In the genomic region with DNA sequence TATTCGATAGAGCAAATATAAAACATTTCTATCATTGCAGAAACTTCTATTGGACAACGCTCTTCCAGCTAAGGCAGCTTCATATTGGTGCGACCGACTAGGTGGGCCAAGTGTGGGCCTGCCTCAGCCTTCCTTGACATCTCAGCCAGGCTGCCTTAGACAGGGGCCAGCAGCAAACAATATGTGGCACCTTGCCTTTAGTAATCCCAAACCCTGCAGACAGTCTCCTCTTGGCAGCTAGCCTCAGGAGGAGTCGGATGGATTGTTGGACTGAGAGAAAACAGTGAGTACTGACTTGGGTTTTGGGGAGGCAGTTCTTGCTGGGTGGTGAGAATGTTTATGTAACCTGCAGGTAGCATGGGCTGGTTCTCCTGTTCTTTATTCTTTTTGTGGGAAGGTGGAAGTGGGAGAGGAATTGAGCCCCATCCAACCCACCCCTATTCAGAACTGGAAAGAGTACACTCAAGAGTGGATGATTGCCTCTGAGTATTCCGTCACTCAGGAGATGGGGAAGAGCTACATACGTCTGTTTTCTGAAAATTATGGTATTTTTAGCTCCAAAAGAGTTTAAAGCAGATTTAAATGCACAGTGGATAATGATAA, we compare ENCODE assay signal across 25 cellular contexts.
"Had no signal": no experiment of that assay in that cellular context is flagged by ENCODE, and none has a peak within 500 bp of the region (broad histone marks: within the 10 kb centered on the region; RNA-seq: fewer than 3 reads in every experiment).

No MANE protein-coding gene starts in this region.

- H3K27me3 ChIP-seq: brain microvascular endothelial cell, cardiac muscle cell, MG63 had no signal

- H3K9me3 ChIP-seq: MG63 had no signal

- H3K27ac ChIP-seq: brain microvascular endothelial cell, cardiac muscle cell had no signal

- ATAC-seq: activated CD8-positive, alpha-beta T cell treated with anti-CD3 and anti-CD28 coated beads for 36 hours; activated T-helper 17 cell treated with anti-CD3 and anti-CD28 coated beads, Interleukin-2, amount 50 U/mL, for 72 hours had no signal

- H3K36me3 ChIP-seq: brain microvascular endothelial cell, cardiac muscle cell, MG63 had no signal

- H3K4me3 ChIP-seq: cardiac muscle cell, MG63 had no signal

- DNase-seq: activated CD4-positive, alpha-beta T cell treated with anti-CD3 and anti-CD28 coated beads, Interleukin-2, amount 10 ng/mL, durations not matched to agents 24 days and 14 days; activated CD4-positive, alpha-beta T cell treated with anti-CD3 and anti-CD28 coated beads, Interleukin-2, amount 50 U/mL, for 4 hours; activated CD8-positive, alpha-beta T cell treated with anti-CD3 and anti-CD28 coated beads for 36 hours; activated effector memory CD4-positive, alpha-beta T cell treated with anti-CD3 and anti-CD28 coated beads, Interleukin-2, amount 50 U/mL, for 16 hours; activated naive CD4-positive, alpha-beta T cell; activated naive CD4-positive, alpha-beta T cell treated with anti-CD3 and anti-CD28 coated beads, Interleukin-2, amount 50 U/mL, for 16 hours; activated naive CD8-positive, alpha-beta T cell treated with anti-CD3 and anti-CD28 coated beads for 36 hours; activated T-cell treated with anti-CD3 and anti-CD28 coated beads, Interleukin-2, amount 50 U/mL, for 1 hour; activated T-cell treated with anti-CD3 and anti-CD28 coated beads, Interleukin-2, amount 50 U/mL, for 72 hours; amniotic stem cell; aorta; brain microvascular endothelial cell; KG1; MG63; NCI-H1048; NCI-H1417; NCI-H146; NCI-H187 treated with DMSO at 0.1 percent for 48 hours; NCI-H345; NCI-H524 treated with DMSO at 0.1 percent for 48 hours; Right ventricle myocardium superior; T-helper 1 cell; T1000 had no signal
